Comparison of ENCODE assay signal across 12 cellular contexts in genomic region chr20:17616480-17617211, GRCh38. TPM values are rescaled to one million over a fixed set of nuclear protein-coding genes. Genes with fewer than 3 reads are reported as not detected.
DNase-seq lines count a peak whose midpoint lies in the region; ATAC-seq, FAIRE-seq and TF ChIP-seq lines count a peak whose summit lies in the region.
"Had no signal": no experiment of that assay in that cellular context is flagged by ENCODE, and none has a peak within 500 bp of the region (broad histone marks: within the 10 kb centered on the region; RNA-seq: fewer than 3 reads in every experiment).

No MANE protein-coding gene starts in this region.

- no peak for TF ChIP-seq CTCF in left ventricle myocardium inferior (IDR thresholded peaks at IDR 0.05; ENCODE audit: borderline replicate concordance)
- TF ChIP-seq CTCF in adrenal gland (IDR thresholded peaks at IDR 0.05), result no peak
- TF ChIP-seq CTCF in omental fat pad (IDR thresholded peaks at IDR 0.05), result no peak
- no peak for TF ChIP-seq CTCF in D721Med (IDR thresholded peaks at IDR 0.05; ENCODE audit: insufficient read depth, missing control alignments)

- DNase-seq in left ventricle myocardium inferior (no peak), left ventricle myocardium superior (no peak), adrenal gland (peak in 4 of 7 donors; percentile 1 to 52 (median 21)), omental fat pad (ENCODE audit: low spot score) (peak; percentile 21), aorta (peak; percentile 46 to 76), GM19240 (ENCODE audit: insufficient read length, low spot score) (no peak), D721Med (ENCODE audit: insufficient read length, low spot score) (no peak)
- DNase-seq: GF-D8, NCI-H1417 treated with DMSO at 0.1 percent for 48 hours had no signal

- H3K27ac ChIP-seq in left ventricle myocardium inferior (replicated peaks) (peak overlapping the region; percentile 67), adrenal gland (no peak overlapping the region), aorta (ENCODE audit: low read depth in 1 of 2, low read length in 2 of 2) (no peak overlapping the region)

- H3K4me3 ChIP-seq in left ventricle myocardium inferior (no peak overlapping the region), adrenal gland (no peak overlapping the region), aorta (ENCODE audit: low read length in 2 of 2) (no peak overlapping the region)
- H3K4me3 ChIP-seq: prostate gland had no signal

- intact Hi-C loops in left ventricle myocardium inferior (cut with micrococcal nuclease), result loop anchor here (10.0 kb wide), 1 partner anchor 82 kb away; the partner anchor contains the start of gene BFSP1
- intact Hi-C loops in left ventricle myocardium superior (cut with micrococcal nuclease), result no loop called here
- intact Hi-C loops in adrenal gland (cut with DNase I), result loop anchor here in 1 of 2 donors (2.0 kb wide), 1 partner anchor 78 kb away; no protein-coding TSS in a partner anchor
- intact Hi-C loops in aorta (cut with DNase I), result loop anchor here in 1 of 2 donors (1.0 to 2.0 kb wide), 2 partner anchors 79 to 112 kb away; no protein-coding TSS in a partner anchor

- TF ChIP-seq POLR2A in adrenal gland (IDR thresholded peaks at IDR 0.05), result no peak

- H3K27me3 ChIP-seq in left ventricle myocardium inferior (ENCODE audit: low read depth) (no peaks in the 10 kb centered on the region), adrenal gland (no peaks in the 10 kb centered on the region), aorta (ENCODE audit: control insufficient read depth in 1 of 2, insufficient read depth in 2 of 2, low read length in 1 of 2) (no peaks in the 10 kb centered on the region)

- H3K36me3 ChIP-seq in left ventricle myocardium inferior (peaks cover 47% of the 10 kb centered on the region), adrenal gland (replicated peaks in 1 of 2) (peaks cover 0 to 79% of the 10 kb centered on the region in 2 donors), aorta (ENCODE audit: control insufficient read depth in 1 of 2, insufficient read depth in 2 of 2, low read length in 1 of 2) (peaks cover 0 to 5% of the 10 kb centered on the region in 2 donors)

- H3K9me3 ChIP-seq in left ventricle myocardium inferior (replicated peaks), result no peaks in the 10 kb centered on the region
- no peaks in the 10 kb centered on the region for H3K9me3 ChIP-seq in adrenal gland (replicated peaks in 1 of 3)
- H3K9me3 ChIP-seq in aorta (ENCODE audit: control insufficient read depth, low read length), result no peaks in the 10 kb centered on the region
- H3K9me3 ChIP-seq: prostate gland had no signal

- peaks cover 65% of the 10 kb centered on the region for H3K4me1 ChIP-seq in left ventricle myocardium inferior
- H3K4me1 ChIP-seq in adrenal gland (replicated peaks in 1 of 2), result peaks cover 8 to 10% of the 10 kb centered on the region in 2 donors
- H3K4me1 ChIP-seq in aorta (ENCODE audit: control insufficient read depth in 1 of 2, insufficient read depth in 2 of 2, low read length in 2 of 2), result no peaks in the 10 kb centered on the region

- 81 to 91% (median 83%) methylated on average over 13 to 22 of the region's 22 CpGs for WGBS in adrenal gland, 4 donors
- WGBS in aorta, 2 donors, result 81 to 83% methylated on average over 22 of the region's 22 CpGs

- no peak for ATAC-seq in left ventricle myocardium superior
- no peak for ATAC-seq in omental fat pad (ENCODE audit: low FRiP score)
- ATAC-seq in aorta (ENCODE audit: low FRiP score), result no peak
- no peak for ATAC-seq in GM18517 (IDR thresholded peaks at IDR 0.05; ENCODE audit: unreplicated experiment)

- FAIRE-seq in D721Med (lab: Jason Lieb, UNC), result no peak
- FAIRE-seq: islet of Langerhans had no signal

RNA-seq across cellular contexts. Expression of gene DSTN, which starts 46.8 kb away (rescaled TPM):
- 635 TPM for total RNA-seq in left ventricle myocardium inferior
- 836 TPM for total RNA-seq in left ventricle myocardium superior
- total RNA-seq in adrenal gland, result 100 to 1,000 TPM; 256 to 385 (median 280) TPM
- 100 to 1,000 TPM; 184 to 552 (median 192) TPM for polyA plus RNA-seq in adrenal gland
- total RNA-seq in omental fat pad, result 100 to 1,000 TPM; 147 to 228 (median 170) TPM
- 1,000 to 10,000 TPM; 1,041 to 1,932 TPM for total RNA-seq in aorta
- polyA plus RNA-seq in aorta, result 1,000 to 10,000 TPM; 2,289 to 5,298 TPM

Comparison
In these comparisons a context has a peak if more than half of its experiments do, and no peak if none do; other contexts are left out.
1. DNase-seq: peak in adrenal gland (4 of 7), omental fat pad (single experiment) and aorta (2 of 2); none in left ventricle myocardium inferior (single experiment), left ventricle myocardium superior (single experiment), GM19240 (single experiment) and D721Med (single experiment).